12 cellular contexts compared by ENCODE assay signal in the genomic region with DNA sequence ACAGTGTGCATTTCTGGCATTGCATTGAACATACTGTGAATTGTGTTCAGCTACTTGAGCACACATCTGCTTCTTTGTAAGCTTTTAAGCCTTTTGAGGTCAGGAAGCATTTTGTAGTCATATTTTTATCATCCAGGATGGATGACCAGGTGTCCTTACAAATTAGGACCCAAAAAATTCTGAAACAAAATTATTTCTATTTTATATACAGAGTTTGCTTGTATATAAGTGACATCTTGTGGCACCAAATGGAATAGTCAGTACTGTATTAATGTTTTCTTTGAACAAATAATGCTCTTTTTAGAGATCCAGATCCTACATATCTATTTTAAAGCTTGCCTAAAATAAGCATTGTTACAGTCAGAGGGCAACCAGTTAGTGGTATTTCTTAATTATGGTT. TPM values are rescaled to one million over a fixed set of nuclear protein-coding genes. Genes with fewer than 3 reads are reported as not detected.
DNase-seq lines count a peak whose midpoint lies in the region; ATAC-seq and TF ChIP-seq lines count a peak whose summit lies in the region.
"Had no signal": no experiment of that assay in that cellular context is flagged by ENCODE, and none has a peak within 500 bp of the region (broad histone marks: within the 10 kb centered on the region; RNA-seq: fewer than 3 reads in every experiment).

No MANE protein-coding gene starts in this region.

- no peak for DNase-seq in AG04450 (ENCODE audit: low read depth, low spot score)
- DNase-seq in SK-N-SH = peak; percentile 21
- DNase-seq in foreskin fibroblast = peak in 1 of 2 donors; percentile 37
- no peak for DNase-seq in sigmoid colon
- no peak for DNase-seq in effector memory CD4-positive, alpha-beta T cell
- DNase-seq in Ammon's horn (ENCODE audit: low spot score) = no peak
- DNase-seq: activated CD8-positive, alpha-beta memory T cell treated with anti-CD3 and anti-CD28 coated beads, Interleukin-2, amount 10 ng/mL, durations not matched to agents 7 days and 5 days; DMS79 treated with DMSO at 0.1 percent for 48 hours; MG63 had no signal

- peaks cover 4% of the 10 kb centered on the region for H3F3A ChIP-seq in SK-N-SH (replicated peaks; ENCODE audit: insufficient read depth)

- no peak for TF ChIP-seq POLR2A in sigmoid colon (IDR thresholded peaks at IDR 0.05)

- peaks cover 5% of the 10 kb centered on the region; the same call in 1 of the 2 replicates for H3K9me3 ChIP-seq in AG04450 (ENCODE audit: control insufficient read depth, insufficient read depth, low read length)
- no peaks in the 10 kb centered on the region for H3K9me3 ChIP-seq in SK-N-SH
- no peaks in the 10 kb centered on the region for H3K9me3 ChIP-seq in sigmoid colon
- H3K9me3 ChIP-seq in effector memory CD4-positive, alpha-beta T cell (ENCODE audit: control insufficient read depth, low read length) = no peaks in the 10 kb centered on the region
- H3K9me3 ChIP-seq: MG63 had no signal

- intact Hi-C loops in sigmoid colon (cut with DNase I) = no loop called here

- H3K27ac ChIP-seq in AG04450 (ENCODE audit: low read depth, low read length) = no peak overlapping the region
- no peak overlapping the region for H3K27ac ChIP-seq in SK-N-SH (ENCODE audit: low read depth in 2 of 2, low read length in 1 of 2)
- H3K27ac ChIP-seq in sigmoid colon = no peak overlapping the region
- no peak overlapping the region for H3K27ac ChIP-seq in effector memory CD4-positive, alpha-beta T cell (ENCODE audit: insufficient read depth, low read length, poor library complexity, severe bottlenecking)

- H3K4me3 ChIP-seq in AG04450 (ENCODE audit: low read depth, low read length) = no peak overlapping the region
- no peak overlapping the region for H3K4me3 ChIP-seq in SK-N-SH (ENCODE audit: low read depth in 2 of 2, low read length in 1 of 2)
- H3K4me3 ChIP-seq in foreskin fibroblast (ENCODE audit: low read depth in 1 of 2, low read length in 2 of 2) = no peak overlapping the region
- H3K4me3 ChIP-seq in sigmoid colon = no peak overlapping the region
- no peak overlapping the region for H3K4me3 ChIP-seq in effector memory CD4-positive, alpha-beta T cell (ENCODE audit: insufficient read depth, low read depth, low read length, poor library complexity, severe bottlenecking)
- H3K4me3 ChIP-seq: MG63 had no signal

- no peaks in the 10 kb centered on the region for H3K79me2 ChIP-seq in SK-N-SH (ENCODE audit: insufficient read depth)

- H3K9ac ChIP-seq in SK-N-SH = no peak overlapping the region

- POLR2A ChIA-PET in AG04450 (lab: Yijun Ruan, JAX) = no interaction called here
- POLR2A ChIA-PET in SK-N-SH (lab: Yijun Ruan, JAX) = no interaction called here

- no peaks in the 10 kb centered on the region for H3K36me3 ChIP-seq in SK-N-SH (replicated peaks in 1 of 2; ENCODE audit: control insufficient read depth in 1 of 2, insufficient read depth in 2 of 2, low read length in 1 of 2)
- no peaks in the 10 kb centered on the region for H3K36me3 ChIP-seq in sigmoid colon
- no peaks in the 10 kb centered on the region for H3K36me3 ChIP-seq in effector memory CD4-positive, alpha-beta T cell (ENCODE audit: control insufficient read depth, insufficient read depth, low read length)
- H3K36me3 ChIP-seq: MG63 had no signal

- TF ChIP-seq EP300 in SK-N-SH (IDR thresholded peaks at IDR 0.05; ENCODE audit: borderline replicate concordance in 1 of 2, low read depth in 1 of 2, low read length in 1 of 2) (no peak), sigmoid colon (IDR thresholded peaks at IDR 0.05) (no peak)

- H3K9me2 ChIP-seq in SK-N-SH = no peaks in the 10 kb centered on the region

- TF ChIP-seq RAD21 in SK-N-SH (IDR thresholded peaks at IDR 0.05; ENCODE audit: low read length) = peak; percentile 60

- 0 out of 2 replicates have a peak overlapping the region, but pooled peaks have one; percentile 48 for H2AFZ ChIP-seq in SK-N-SH (ENCODE audit: low read depth)

- TF ChIP-seq CTCF in AG04450 (IDR thresholded peaks at IDR 0.05; ENCODE audit: low read depth, low read length) (peak; percentile 37), SK-N-SH (IDR thresholded peaks at IDR 0.05) (peak; percentile 65), foreskin fibroblast (IDR thresholded peaks at IDR 0.05; ENCODE audit: low read depth, low read length) (peak; percentile 7), sigmoid colon (IDR thresholded peaks at IDR 0.05) (no peak)

- no peaks in the 10 kb centered on the region for H4K20me1 ChIP-seq in SK-N-SH (ENCODE audit: insufficient read depth)

- H3K4me1 ChIP-seq in SK-N-SH (ENCODE audit: control insufficient read depth in 1 of 2, insufficient read depth in 2 of 2, low read depth in 1 of 2, low read length in 1 of 2) = no peaks in the 10 kb centered on the region
- H3K4me1 ChIP-seq in sigmoid colon = no peaks in the 10 kb centered on the region
- no peaks in the 10 kb centered on the region for H3K4me1 ChIP-seq in effector memory CD4-positive, alpha-beta T cell (ENCODE audit: control insufficient read depth, insufficient read depth, low read length, poor library complexity, severe bottlenecking)

- ATAC-seq in GM19351 (IDR thresholded peaks at IDR 0.05; ENCODE audit: unreplicated experiment) (peak; percentile 44), GM19035 (IDR thresholded peaks at IDR 0.05; ENCODE audit: unreplicated experiment) (no peak)
- ATAC-seq: activated CD8-positive, alpha-beta memory T cell treated with anti-CD3 and anti-CD28 coated beads, Interleukin-2, amount 10 ng/mL, durations not matched to agents 7 days and 5 days; Right ventricle myocardium inferior had no signal

- H3K27me3 ChIP-seq in AG04450 (ENCODE audit: control insufficient read depth, insufficient read depth, low read length) = no peaks in the 10 kb centered on the region
- no peaks in the 10 kb centered on the region for H3K27me3 ChIP-seq in SK-N-SH (ENCODE audit: insufficient read depth)
- no peaks in the 10 kb centered on the region for H3K27me3 ChIP-seq in sigmoid colon
- no peaks in the 10 kb centered on the region for H3K27me3 ChIP-seq in effector memory CD4-positive, alpha-beta T cell (replicated peaks; ENCODE audit: control insufficient read depth, insufficient read depth, low read length, poor library complexity, severe bottlenecking)
- H3K27me3 ChIP-seq: MG63 had no signal

- CTCF ChIA-PET in AG04450 (lab: Charles Lee) (interaction anchor here (0.6 to 1.4 kb wide), 8 partner anchors 11 to 1443 kb away, joined by 3 to 6 read pairs (median 4); a partner anchor contains a TSS), SK-N-SH (lab: Yijun Ruan, JAX) (interaction anchor here (1.0 to 1.3 kb wide), 8 partner anchors 10 to 786 kb away, joined by 3 to 8 read pairs (median 4); no protein-coding TSS in a partner anchor)

- no peak overlapping the region for H3K4me2 ChIP-seq in SK-N-SH

TF ChIP-seq in SK-N-SH, 30 proteins besides CTCF, POLR2A, EP300 and RAD21:
- no peak for TF ChIP-seq POLR2AphosphoS5 (IDR thresholded peaks at IDR 0.05; ENCODE audit: low read depth, low read length)
- no peak for TF ChIP-seq YY1 (IDR thresholded peaks at IDR 0.05; ENCODE audit: low read depth)
- TF ChIP-seq CHD2 (IDR thresholded peaks at IDR 0.05; ENCODE audit: low read length, partially characterized antibody) = no peak
- TF ChIP-seq FOSL2 (IDR thresholded peaks at IDR 0.05; ENCODE audit: borderline replicate concordance, low read depth) = no peak

RNA-seq across cellular contexts. Expression of a gene that starts 9.5 kb away (rescaled TPM):
- polyA plus RNA-seq in AG04450 (2011; rRNA removed) (66.7 and 80.6 TPM in 2 replicates), SK-N-SH (2012; rRNA removed) (39.4 and 59.0 TPM in 2 replicates), sigmoid colon (10 to 100 TPM; 14.3 to 23.1 (median 15.6) TPM)
- polyA minus RNA-seq in AG04450 (2011; rRNA and poly(A)+ RNA removed) = 54.2 and 79.0 TPM in 2 replicates
- 43.9 and 46.6 TPM in 2 replicates for polyA plus RNA-seq in SK-N-SH (2012; cell fraction: cytosol; rRNA removed)
- 55.2 and 89.7 TPM in 2 replicates for polyA plus RNA-seq in SK-N-SH (2012; cell fraction: nucleus; rRNA removed)
- 10 to 100 TPM; 41.8 to 55.8 (median 43.9) TPM for total RNA-seq in sigmoid colon

RNA-seq across cellular contexts. Expression of a gene that starts 36.5 kb away (rescaled TPM):
- not detected in 2 replicates for polyA plus RNA-seq in AG04450 (2011; rRNA removed)
- not detected in 2 replicates for polyA minus RNA-seq in AG04450 (2011; rRNA and poly(A)+ RNA removed)
- polyA plus RNA-seq in SK-N-SH (2012; rRNA removed) = not detected in 2 replicates
- polyA plus RNA-seq in SK-N-SH (2012; cell fraction: cytosol; rRNA removed) = not detected in 2 replicates
- not detected in 2 replicates for polyA plus RNA-seq in SK-N-SH (2012; cell fraction: nucleus; rRNA removed)
- total RNA-seq in sigmoid colon = not detected
- polyA plus RNA-seq in sigmoid colon = not detected
- total RNA-seq: activated CD8-positive, alpha-beta memory T cell treated with anti-CD3 and anti-CD28 coated beads, Interleukin-2, amount 10 ng/mL, durations not matched to agents 7 days and 5 days; Right ventricle myocardium inferior had no signal

Comparison
In these comparisons a context has a peak if more than half of its experiments do, and no peak if none do; other contexts are left out.
1. CTCF ChIP-seq: peak in AG04450 (single experiment), SK-N-SH (single experiment) and foreskin fibroblast (single experiment); none in sigmoid colon (0 of 4).